In the genomic region with DNA sequence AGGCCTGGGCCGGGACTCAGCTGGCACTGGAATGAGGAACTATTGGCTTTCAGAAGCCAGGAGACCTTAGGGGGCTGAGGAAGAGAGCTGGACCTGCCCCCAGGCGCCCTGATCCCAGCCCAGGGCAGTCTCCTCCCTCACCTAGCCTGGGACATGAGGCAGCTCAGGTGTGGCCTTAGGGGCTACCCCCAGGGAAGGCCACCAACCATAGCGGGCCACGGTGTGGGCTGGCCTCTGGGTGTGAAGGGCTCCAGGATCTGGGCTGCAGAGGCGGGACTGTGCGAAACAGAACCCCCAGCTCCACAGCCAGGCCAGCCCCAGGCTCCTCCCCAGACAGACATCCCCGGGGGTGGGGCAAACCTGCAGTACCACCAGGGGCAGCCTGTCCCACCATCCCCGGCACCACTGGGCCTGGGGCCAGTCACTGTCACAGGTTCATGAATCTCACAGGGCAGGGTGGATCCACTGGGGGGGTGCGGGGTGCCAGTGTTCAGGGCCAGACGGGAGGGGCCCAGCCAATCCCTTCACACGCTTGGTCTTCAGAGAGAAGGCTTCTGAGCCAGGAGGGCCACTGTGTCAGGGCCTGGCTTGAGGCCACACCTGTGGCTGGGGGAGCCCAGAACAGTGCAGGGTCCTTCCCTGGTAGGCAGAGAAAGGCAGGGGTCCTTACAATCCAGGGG, we compare ENCODE assay signal across 6 cellular contexts. TPM values are rescaled to one million over a fixed set of nuclear protein-coding genes. Genes with fewer than 3 reads are reported as not detected.
DNase-seq lines count a peak whose midpoint lies in the region; TF ChIP-seq lines count a peak whose summit lies in the region.

No MANE protein-coding gene starts in this region.

- H3K9me3 ChIP-seq in mucosa of rectum (ENCODE audit: control insufficient read depth in 2 of 2, low read length in 2 of 2), result no peaks in the 10 kb centered on the region

- no peak for DNase-seq in activated gamma-delta T cell treated with Interleukin-2 at 50 U/mL for 16 hours
- no peak for DNase-seq in activated naive CD4-positive, alpha-beta T cell treated with anti-CD3 and anti-CD28 coated beads for 36 hours
- no peak for DNase-seq in GM10266 (ENCODE audit: extremely low spot score)

- no peak overlapping the region for H3K27ac Mint-ChIP-seq in activated naive CD4-positive, alpha-beta T cell treated with anti-CD3 and anti-CD28 coated beads for 36 hours

- CTCF ChIA-PET in activated naive CD4-positive, alpha-beta T cell treated with anti-CD3 and anti-CD28 coated beads for 36 hours (lab: Charles Lee), result no interaction called here

- H3K36me3 ChIP-seq in mucosa of rectum (ENCODE audit: control insufficient read depth in 2 of 2, insufficient read depth in 2 of 2, low read length in 2 of 2), result no peaks in the 10 kb centered on the region

- H3K9me3 Mint-ChIP-seq in activated naive CD4-positive, alpha-beta T cell treated with anti-CD3 and anti-CD28 coated beads for 36 hours, result no peaks in the 10 kb centered on the region

- H3K4me3 Mint-ChIP-seq in activated naive CD4-positive, alpha-beta T cell treated with anti-CD3 and anti-CD28 coated beads for 36 hours, result no peak overlapping the region

- peak overlapping the region; percentile 60 for H3K9ac ChIP-seq in mucosa of rectum (ENCODE audit: low read depth in 1 of 2, low read length in 2 of 2)

- H3K27ac ChIP-seq in angular gyrus (ENCODE audit: low read depth, low read length), result peak overlapping the region; percentile 45
- peak overlapping the region; percentile 91 to 95 for H3K27ac ChIP-seq in mucosa of rectum (ENCODE audit: low read depth in 2 of 2, low read length in 2 of 2)

- peak overlapping the region in 1 of 2 donors; percentile 14 for H3K4me3 ChIP-seq in mucosa of rectum (ENCODE audit: low read length in 2 of 2)

- peaks cover 18% of the 10 kb centered on the region for H3K27me3 Mint-ChIP-seq in activated naive CD4-positive, alpha-beta T cell treated with anti-CD3 and anti-CD28 coated beads for 36 hours (ENCODE audit: low read depth)

- peaks cover 6% of the 10 kb centered on the region for H3K4me1 Mint-ChIP-seq in activated naive CD4-positive, alpha-beta T cell treated with anti-CD3 and anti-CD28 coated beads for 36 hours (ENCODE audit: low read depth)

- intact Hi-C loops in activated naive CD4-positive, alpha-beta T cell treated with anti-CD3 and anti-CD28 coated beads for 36 hours (cut with micrococcal nuclease), result no loop called here

- TF ChIP-seq CTCF in GM12872 (IDR thresholded peaks at IDR 0.05; ENCODE audit: insufficient read depth, low read depth, low read length) (0 out of 3 replicates have a peak, but pooled peaks have one; percentile 5), GM10266 (IDR thresholded peaks at IDR 0.05; ENCODE audit: control insufficient read depth, insufficient read depth, low read depth, missing control alignments) (no peak)

- H3K27me3 ChIP-seq in mucosa of rectum (ENCODE audit: control insufficient read depth in 2 of 2, insufficient read depth in 2 of 2, low read length in 2 of 2), result no peaks in the 10 kb centered on the region

- H3K4me1 ChIP-seq in mucosa of rectum (ENCODE audit: control insufficient read depth in 2 of 2, insufficient read depth in 2 of 2, low read length in 2 of 2), result peaks cover 66 to 76% of the 10 kb centered on the region in 2 donors

- no peaks in the 10 kb centered on the region for H3K36me3 Mint-ChIP-seq in activated naive CD4-positive, alpha-beta T cell treated with anti-CD3 and anti-CD28 coated beads for 36 hours (ENCODE audit: low read depth)

RNA-seq across cellular contexts. Expression of a gene that starts 3.5 kb away (rescaled TPM):
- 10 to 100 TPM in 1 of 2 experiments, 1 to 10 TPM in 1; 9.8 to 10.4 TPM for total RNA-seq in activated naive CD4-positive, alpha-beta T cell treated with anti-CD3 and anti-CD28 coated beads for 36 hours

RNA-seq across cellular contexts. Expression of a gene that starts 22.8 kb away (rescaled TPM):
- 1 to 10 TPM; 1.8 to 2.1 TPM for total RNA-seq in activated naive CD4-positive, alpha-beta T cell treated with anti-CD3 and anti-CD28 coated beads for 36 hours

RNA-seq across cellular contexts. Expression of a gene that starts 33.8 kb away (rescaled TPM):
- total RNA-seq in activated naive CD4-positive, alpha-beta T cell treated with anti-CD3 and anti-CD28 coated beads for 36 hours, result 10 to 100 TPM; 17.5 to 17.9 TPM

RNA-seq across cellular contexts. Expression of a gene that starts 39.1 kb away (rescaled TPM):
- 10 to 100 TPM; 33.7 to 34.7 TPM for total RNA-seq in activated naive CD4-positive, alpha-beta T cell treated with anti-CD3 and anti-CD28 coated beads for 36 hours

RNA-seq across cellular contexts. Expression of a gene that starts 42.5 kb away (rescaled TPM):
- 10 to 100 TPM; 12.3 to 12.4 TPM for total RNA-seq in activated naive CD4-positive, alpha-beta T cell treated with anti-CD3 and anti-CD28 coated beads for 36 hours
